Comparison of ENCODE assay signal across 7 cellular contexts in genomic region chr9:4732890-4733289, GRCh38.
"Had no signal": no experiment of that assay in that cellular context is flagged by ENCODE, and none has a peak within 500 bp of the region (broad histone marks: within the 10 kb centered on the region; RNA-seq: fewer than 3 reads in every experiment).

No MANE protein-coding gene starts in this region.

- DNase-seq: GM23248, GOT3, H7, KG1 had no signal

- H3K9ac ChIP-seq: GM23248 had no signal

- H2AFZ ChIP-seq: GM23248 had no signal

- H3K9me3 ChIP-seq: HAP-1 had no signal

- ATAC-seq: HCT116 had no signal

- H3K27ac ChIP-seq: GM23248 had no signal

- FAIRE-seq: HTR-8/SVneo had no signal

- H3K4me3 ChIP-seq: GM23248, HAP-1 had no signal
